In genomic region chr12:25806271-25806670, GRCh38 we compare ENCODE assay signal across 11 cellular contexts.
DNase-seq lines count a peak whose midpoint lies in the region; ATAC-seq, FAIRE-seq and TF ChIP-seq lines count a peak whose summit lies in the region.
"Had no signal": no experiment of that assay in that cellular context is flagged by ENCODE, and none has a peak within 500 bp of the region (broad histone marks: within the 10 kb centered on the region; RNA-seq: fewer than 3 reads in every experiment).

No MANE protein-coding gene starts in this region.

- H3K27me3 ChIP-seq in keratinocyte (ENCODE audit: control insufficient read depth, extremely low read depth, insufficient read depth, low read length) = no peaks in the 10 kb centered on the region

- no peak overlapping the region for H3K4me3 ChIP-seq in keratinocyte (ENCODE audit: control insufficient read depth in 2 of 3, extremely low read depth in 1 of 3, insufficient read depth in 2 of 3, low read depth in 1 of 3, low read length in 3 of 3)

- peak; percentile 80 for ATAC-seq in activated T-helper 17 cell treated with anti-CD3 and anti-CD28 coated beads, Interleukin-2, amount 50 U/mL, for 72 hours (replicated peaks)
- ATAC-seq in HG02588 (IDR thresholded peaks at IDR 0.05; ENCODE audit: unreplicated experiment) = no peak

- no peak overlapping the region for H3K27ac ChIP-seq in keratinocyte (ENCODE audit: control insufficient read depth, insufficient read depth, low read length)

- no peaks in the 10 kb centered on the region for H3K9me1 ChIP-seq in keratinocyte (ENCODE audit: control insufficient read depth, extremely low read depth, insufficient read depth, low read length)

- H3K4me1 ChIP-seq in keratinocyte (ENCODE audit: control insufficient read depth, extremely low read depth, insufficient read depth, low read length) = peaks cover 21% of the 10 kb centered on the region

- no peak for TF ChIP-seq CTCF in keratinocyte (optimal IDR thresholded peaks at IDR 0.05 in 1 of 3, IDR thresholded peaks at IDR 0.05 in 1 of 3, conservative IDR thresholded peaks at IDR 0.05 in 1 of 3; ENCODE audit: extremely low read depth in 1 of 3, insufficient read depth in 2 of 3, low read length in 3 of 3)

- no peak overlapping the region for H2AFZ ChIP-seq in keratinocyte (ENCODE audit: control insufficient read depth, low read length)

- peak overlapping the region; percentile 39 for H3K4me2 ChIP-seq in keratinocyte (ENCODE audit: control insufficient read depth, extremely low read depth, insufficient read depth, low read depth, low read length)

- DNase-seq in activated CD4-positive, alpha-beta T cell treated with anti-CD3 and anti-CD28 coated beads, Interleukin-2, amount 10 ng/mL, durations not matched to agents 7 days and 5 days = peak; percentile 10
- no peak for DNase-seq in activated CD4-positive, alpha-beta T cell treated with anti-CD3 and anti-CD28 coated beads, Interleukin-2, amount 50 U/mL, for 4 hours
- DNase-seq in Kasumi-1 (lab: John Stamatoyannopoulos, UW) (peak; percentile 18 to 29), keratinocyte (ENCODE audit: low read depth, low spot score) (no peak), GM03348 (ENCODE audit: low spot score) (no peak), DMS53 (lab: John Stamatoyannopoulos, UW) (no peak)
- DNase-seq: activated CD4-positive, alpha-beta T cell treated with anti-CD3 and anti-CD28 coated beads for 4 hours; cortex of kidney had no signal

- POLR2A ChIA-PET in activated CD4-positive, alpha-beta T cell treated with anti-CD3 and anti-CD28 coated beads, Interleukin-2, amount 10 ng/mL, durations not matched to agents 7 days and 5 days (lab: Charles Lee) = no interaction called here

- no peaks in the 10 kb centered on the region for H3K9me3 ChIP-seq in keratinocyte (ENCODE audit: control insufficient read depth, low read depth, low read length)

- H3K36me3 ChIP-seq in keratinocyte (ENCODE audit: control insufficient read depth in 2 of 2, extremely low read depth in 1 of 2, insufficient read depth in 2 of 2, low read length in 2 of 2) = no peaks in the 10 kb centered on the region

- H3K9me3 Mint-ChIP-seq in activated CD4-positive, alpha-beta T cell treated with anti-CD3 and anti-CD28 coated beads, Interleukin-2, amount 10 ng/mL, durations not matched to agents 7 days and 5 days = no peaks in the 10 kb centered on the region
- peaks cover 6% of the 10 kb centered on the region for H3K9me3 Mint-ChIP-seq in activated T-helper 17 cell treated with anti-CD3 and anti-CD28 coated beads, Interleukin-2, amount 50 U/mL, for 72 hours

- peak; percentile 13 for FAIRE-seq in keratinocyte (lab: Jason Lieb, UNC)
- FAIRE-seq: frontal cortex had no signal

- no peaks in the 10 kb centered on the region for H3K27me3 Mint-ChIP-seq in activated CD4-positive, alpha-beta T cell treated with anti-CD3 and anti-CD28 coated beads, Interleukin-2, amount 10 ng/mL, durations not matched to agents 7 days and 5 days
- peaks cover 3% of the 10 kb centered on the region for H3K27me3 Mint-ChIP-seq in activated T-helper 17 cell treated with anti-CD3 and anti-CD28 coated beads, Interleukin-2, amount 50 U/mL, for 72 hours

- H3K4me3 Mint-ChIP-seq in activated CD4-positive, alpha-beta T cell treated with anti-CD3 and anti-CD28 coated beads, Interleukin-2, amount 10 ng/mL, durations not matched to agents 7 days and 5 days = no peak overlapping the region
- no peak overlapping the region for H3K4me3 Mint-ChIP-seq in activated T-helper 17 cell treated with anti-CD3 and anti-CD28 coated beads, Interleukin-2, amount 50 U/mL, for 72 hours

- H3K79me2 ChIP-seq in keratinocyte (ENCODE audit: control insufficient read depth, insufficient read depth, low read length) = no peaks in the 10 kb centered on the region

- H4K20me1 ChIP-seq in keratinocyte (ENCODE audit: control insufficient read depth, extremely low read depth, insufficient read depth, low read length) = no peaks in the 10 kb centered on the region

- peaks cover 26% of the 10 kb centered on the region for H3K4me1 Mint-ChIP-seq in activated CD4-positive, alpha-beta T cell treated with anti-CD3 and anti-CD28 coated beads, Interleukin-2, amount 10 ng/mL, durations not matched to agents 7 days and 5 days
- H3K4me1 Mint-ChIP-seq in activated T-helper 17 cell treated with anti-CD3 and anti-CD28 coated beads, Interleukin-2, amount 50 U/mL, for 72 hours = no peaks in the 10 kb centered on the region

- H3K36me3 Mint-ChIP-seq in activated CD4-positive, alpha-beta T cell treated with anti-CD3 and anti-CD28 coated beads, Interleukin-2, amount 10 ng/mL, durations not matched to agents 7 days and 5 days (ENCODE audit: low read depth) = no peaks in the 10 kb centered on the region
- no peaks in the 10 kb centered on the region for H3K36me3 Mint-ChIP-seq in activated T-helper 17 cell treated with anti-CD3 and anti-CD28 coated beads, Interleukin-2, amount 50 U/mL, for 72 hours (ENCODE audit: low read depth)

- H3K9ac ChIP-seq in keratinocyte (ENCODE audit: control insufficient read depth, extremely low read depth, insufficient read depth, low read length) = no peak overlapping the region

- CTCF ChIA-PET in activated CD4-positive, alpha-beta T cell treated with anti-CD3 and anti-CD28 coated beads, Interleukin-2, amount 10 ng/mL, durations not matched to agents 7 days and 5 days (lab: Charles Lee) = interaction anchor here (0.6 kb wide), 1 partner anchor 27 kb away, joined by 3 read pairs; no protein-coding TSS in a partner anchor

- dilution Hi-C loops in keratinocyte (cut with MboI; ENCODE audit: extremely low pct_ligation_motif_present, low sequenced_read_pairs) = no loop called here

- no peak overlapping the region for H3K27ac Mint-ChIP-seq in activated CD4-positive, alpha-beta T cell treated with anti-CD3 and anti-CD28 coated beads, Interleukin-2, amount 10 ng/mL, durations not matched to agents 7 days and 5 days
- H3K27ac Mint-ChIP-seq in activated T-helper 17 cell treated with anti-CD3 and anti-CD28 coated beads, Interleukin-2, amount 50 U/mL, for 72 hours = no peak overlapping the region

Comparison
In these comparisons a context has a peak if more than half of its experiments do, and no peak if none do; other contexts are left out.
1. DNase-seq: peak in activated CD4-positive, alpha-beta T cell treated with anti-CD3 and anti-CD28 coated beads, Interleukin-2, amount 10 ng/mL, durations not matched to agents 7 days and 5 days (single experiment) and Kasumi-1 (2 of 2); none in activated CD4-positive, alpha-beta T cell treated with anti-CD3 and anti-CD28 coated beads, Interleukin-2, amount 50 U/mL, for 4 hours (0 of 2), keratinocyte (single experiment), GM03348 (single experiment) and DMS53 (single experiment).